Comparison of ENCODE assay signal across 2 cellular contexts in the genomic region with DNA sequence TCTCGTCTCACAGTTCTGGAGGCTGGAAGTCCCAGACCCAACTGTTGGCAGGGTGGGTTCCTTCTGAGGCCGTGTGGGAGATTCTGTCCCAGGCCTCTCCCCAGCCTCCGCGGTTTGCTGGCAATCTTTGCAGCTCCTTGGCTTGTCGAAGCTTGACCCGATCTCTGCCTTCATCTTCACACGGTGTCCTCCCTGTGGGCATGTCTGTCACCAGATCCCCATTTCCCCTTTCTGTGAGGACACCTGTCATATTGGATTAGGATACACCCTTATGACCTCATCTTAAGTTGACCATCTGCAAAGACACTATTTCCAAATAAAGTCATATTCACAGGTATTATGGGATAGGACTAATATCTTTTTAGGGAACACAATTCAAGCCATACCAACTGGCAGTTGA.
TF ChIP-seq lines count a peak whose summit lies in the region.

No MANE protein-coding gene starts in this region.

TF ChIP-seq in GM12891, 5 proteins besides CTCF, POLR2A, EP300 and RAD21:
- TF ChIP-seq POLR2AphosphoS5 (IDR thresholded peaks at IDR 0.05; ENCODE audit: low read depth, low read length) (no peak), SPI1 (IDR thresholded peaks at IDR 0.05; ENCODE audit: low read depth, low read length) (peak; percentile 26; the same call in 1 of the 2 replicates), PAX5 (IDR thresholded peaks at IDR 0.05; ENCODE audit: insufficient read depth, low read length, severe bottlenecking) (no peak), TAF1 (IDR thresholded peaks at IDR 0.05; ENCODE audit: low read depth, low read length) (no peak), POU2F2 (IDR thresholded peaks at IDR 0.05; ENCODE audit: low read depth, low read length) (no peak)

TF ChIP-seq in K562, 482 proteins besides CTCF, POLR2A, EP300 and RAD21:
- TF ChIP-seq MED1 (CRISPR knock-in tag; IDR thresholded peaks at IDR 0.05; ENCODE audit: borderline replicate concordance) = no peak
- 0 out of 2 replicates have a peak, but pooled peaks have one; percentile 42 for TF ChIP-seq ATF7 (IDR thresholded peaks at IDR 0.05)
- 0 out of 2 replicates have a peak, but pooled peaks have one; percentile 23 for TF ChIP-seq GATA2 (CRISPR knock-in tag; IDR thresholded peaks at IDR 0.05)
- TF ChIP-seq, protein P1, sequence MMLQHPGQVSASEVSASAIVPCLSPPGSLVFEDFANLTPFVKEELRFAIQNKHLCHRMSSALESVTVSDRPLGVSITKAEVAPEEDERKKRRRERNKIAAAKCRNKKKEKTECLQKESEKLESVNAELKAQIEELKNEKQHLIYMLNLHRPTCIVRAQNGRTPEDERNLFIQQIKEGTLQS (IDR thresholded peaks at IDR 0.05) = 0 out of 2 replicates have a peak, but pooled peaks have one; percentile 9
- TF ChIP-seq, protein P1 (CRISPR knock-in tag; conservative IDR thresholded peaks at IDR 0.05) = no peak
- peak; percentile 43; the same call in 1 of the 2 replicates for TF ChIP-seq CREM (IDR thresholded peaks at IDR 0.05; ENCODE audit: low read depth)
- peak; percentile 63 for TF ChIP-seq TCF3 (CRISPR knock-in tag; IDR thresholded peaks at IDR 0.05)
- no peak for TF ChIP-seq ZNF445 (CRISPR knock-in tag; IDR thresholded peaks at IDR 0.05; ENCODE audit: low read depth)
- no peak for TF ChIP-seq KLF6 (CRISPR knock-in tag; IDR thresholded peaks at IDR 0.05; ENCODE audit: borderline replicate concordance)
- TF ChIP-seq ZNF347 (CRISPR knock-in tag; IDR thresholded peaks at IDR 0.05; ENCODE audit: low read depth) = no peak
- peak; percentile 29; the same call in 1 of the 2 replicates for TF ChIP-seq MTA1 (IDR thresholded peaks at IDR 0.05; ENCODE audit: borderline replicate concordance)
- TF ChIP-seq SPI1 (IDR thresholded peaks at IDR 0.05; ENCODE audit: borderline replicate concordance, low read depth, low read length) = peak; percentile 83
- TF ChIP-seq, protein P2, sequence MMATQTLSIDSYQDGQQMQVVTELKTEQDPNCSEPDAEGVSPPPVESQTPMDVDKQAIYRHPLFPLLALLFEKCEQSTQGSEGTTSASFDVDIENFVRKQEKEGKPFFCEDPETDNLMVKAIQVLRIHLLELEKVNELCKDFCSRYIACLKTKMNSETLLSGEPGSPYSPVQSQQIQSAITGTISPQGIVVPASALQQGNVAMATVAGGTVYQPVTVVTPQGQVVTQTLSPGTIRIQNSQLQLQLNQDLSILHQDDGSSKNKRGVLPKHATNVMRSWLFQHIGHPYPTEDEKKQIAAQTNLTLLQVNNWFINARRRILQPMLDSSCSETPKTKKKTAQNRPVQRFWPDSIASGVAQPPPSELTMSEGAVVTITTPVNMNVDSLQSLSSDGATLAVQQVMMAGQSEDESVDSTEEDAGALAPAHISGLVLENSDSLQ (IDR thresholded peaks at IDR 0.05) = peak; percentile 59; the same call in 1 of the 2 replicates
- TF ChIP-seq BRF1 (IDR thresholded peaks at IDR 0.05; ENCODE audit: borderline replicate concordance, extremely low read depth, insufficient read length) = no peak
- 0 out of 4 replicates have a peak, but pooled peaks of 1 of the 2 experiments have one; percentile 21 for TF ChIP-seq SRF (CRISPR knock-in tag; IDR thresholded peaks at IDR 0.05)
- TF ChIP-seq MEIS2 (IDR thresholded peaks at IDR 0.05; ENCODE audit: partially characterized antibody) = peak; percentile 81
